ENCODE assay signal across 20 cellular contexts in the genomic region with DNA sequence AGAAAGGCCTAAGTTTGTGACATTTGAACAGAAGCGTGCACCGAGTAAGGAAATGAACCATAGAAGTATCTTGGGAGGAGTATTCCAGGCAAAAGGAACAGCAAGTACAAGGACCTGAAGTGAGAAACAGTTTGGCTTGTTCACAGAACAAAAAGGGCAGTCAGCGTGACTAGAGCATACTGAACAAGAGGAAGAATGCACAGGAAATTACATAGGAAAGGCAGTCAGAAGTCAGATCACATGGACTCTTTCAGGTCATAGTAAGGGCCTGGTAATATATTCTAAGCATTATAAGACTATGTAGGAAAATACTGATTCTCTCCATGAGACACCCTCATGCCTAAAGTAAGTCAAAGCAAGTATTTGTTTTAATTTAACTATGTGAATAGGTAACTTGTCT. TPM values are rescaled to one million over a fixed set of nuclear protein-coding genes. Genes with fewer than 3 reads are reported as not detected.
DNase-seq lines count a peak whose midpoint lies in the region; ATAC-seq and TF ChIP-seq lines count a peak whose summit lies in the region.
"Had no signal": no experiment of that assay in that cellular context is flagged by ENCODE, and none has a peak within 500 bp of the region (broad histone marks: within the 10 kb centered on the region; RNA-seq: fewer than 3 reads in every experiment).

No MANE protein-coding gene starts in this region.

- DNase-seq in G401 (ENCODE audit: low spot score) (peak; percentile 2), WTC11 (ENCODE audit: low spot score) (no peak), glomerular endothelial cell (ENCODE audit: extremely low read depth, low read depth, low spot score) (peak; percentile 45), pons (ENCODE audit: low spot score) (peak; percentile 17), OCI-M1 (lab: John Stamatoyannopoulos, UW) (no peak), ACHN (no peak), middle frontal gyrus (ENCODE audit: extremely low spot score, low spot score) (no peak)
- no peak for DNase-seq in stimulated activated naive CD4-positive, alpha-beta T cell (lab: John Stamatoyannopoulos, UW)
- DNase-seq: activated CD8-positive, alpha-beta T cell treated with anti-CD3 and anti-CD28 coated beads for 36 hours; activated naive CD4-positive, alpha-beta T cell treated with anti-CD3 and anti-CD28 coated beads for 36 hours; activated T-cell treated with anti-CD3 and anti-CD28 coated beads, Interleukin-2, amount 50 U/mL, for 24 hours; aorta; BE2C; KG1; lower lobe of right lung; MV-4-11; NCI-H524; PC-9; SIG-M5 had no signal

- ATAC-seq in WTC11, result 0 out of 2 replicates have a peak, but pooled peaks have one; percentile 38
- ATAC-seq: activated CD8-positive, alpha-beta T cell treated with anti-CD3 and anti-CD28 coated beads for 36 hours; lower lobe of right lung had no signal

- peaks cover 8% of the 10 kb centered on the region for H3K4me1 Mint-ChIP-seq in WTC11

- TF ChIP-seq CTCF in WTC11 (IDR thresholded peaks at IDR 0.05), result no peak

- no peaks in the 10 kb centered on the region for H3K27me3 Mint-ChIP-seq in WTC11 (ENCODE audit: low read depth)
- H3K27me3 Mint-ChIP-seq: activated CD8-positive, alpha-beta T cell treated with anti-CD3 and anti-CD28 coated beads for 36 hours; activated T-cell treated with anti-CD3 and anti-CD28 coated beads, Interleukin-2, amount 50 U/mL, for 24 hours; central memory CD8-positive, alpha-beta T cell had no signal

- no peak overlapping the region for H3K4me3 Mint-ChIP-seq in WTC11
- H3K4me3 Mint-ChIP-seq: activated CD8-positive, alpha-beta T cell treated with anti-CD3 and anti-CD28 coated beads for 36 hours; activated naive CD4-positive, alpha-beta T cell treated with anti-CD3 and anti-CD28 coated beads for 36 hours; activated T-cell treated with anti-CD3 and anti-CD28 coated beads, Interleukin-2, amount 50 U/mL, for 24 hours; central memory CD8-positive, alpha-beta T cell had no signal

- peak overlapping the region; percentile 63 for H3K27ac Mint-ChIP-seq in WTC11
- H3K27ac Mint-ChIP-seq: activated CD8-positive, alpha-beta T cell treated with anti-CD3 and anti-CD28 coated beads for 36 hours; activated naive CD4-positive, alpha-beta T cell treated with anti-CD3 and anti-CD28 coated beads for 36 hours; activated T-cell treated with anti-CD3 and anti-CD28 coated beads, Interleukin-2, amount 50 U/mL, for 24 hours had no signal

- H3K36me3 Mint-ChIP-seq in WTC11, result peaks cover 23% of the 10 kb centered on the region

- CTCF ChIA-PET in WTC11 (lab: Charles Lee), result interaction anchor here (0.5 to 0.9 kb wide), 2 partner anchors 51 to 242 kb away, joined by 3 to 4 read pairs; no protein-coding TSS in a partner anchor

- H3K9me3 Mint-ChIP-seq in WTC11, result peaks cover 14% of the 10 kb centered on the region
- H3K9me3 Mint-ChIP-seq: activated CD8-positive, alpha-beta T cell treated with anti-CD3 and anti-CD28 coated beads for 36 hours; activated T-cell treated with anti-CD3 and anti-CD28 coated beads, Interleukin-2, amount 50 U/mL, for 24 hours had no signal

- in situ Hi-C loops in G401 (cut with HindIII; ENCODE audit: low sequenced_read_pairs), result no loop called here
- in situ Hi-C loops in ACHN (cut with HindIII; ENCODE audit: low pct_ligation_motif_present, low pct_unique_long_range_greater_than_20kb, low sequenced_read_pairs), result no loop called here

- POLR2A ChIA-PET in WTC11 (lab: Charles Lee), result no interaction called here

TF ChIP-seq in WTC11, 78 proteins besides CTCF, POLR2A, EP300 and RAD21:
- TF ChIP-seq, protein P1, sequence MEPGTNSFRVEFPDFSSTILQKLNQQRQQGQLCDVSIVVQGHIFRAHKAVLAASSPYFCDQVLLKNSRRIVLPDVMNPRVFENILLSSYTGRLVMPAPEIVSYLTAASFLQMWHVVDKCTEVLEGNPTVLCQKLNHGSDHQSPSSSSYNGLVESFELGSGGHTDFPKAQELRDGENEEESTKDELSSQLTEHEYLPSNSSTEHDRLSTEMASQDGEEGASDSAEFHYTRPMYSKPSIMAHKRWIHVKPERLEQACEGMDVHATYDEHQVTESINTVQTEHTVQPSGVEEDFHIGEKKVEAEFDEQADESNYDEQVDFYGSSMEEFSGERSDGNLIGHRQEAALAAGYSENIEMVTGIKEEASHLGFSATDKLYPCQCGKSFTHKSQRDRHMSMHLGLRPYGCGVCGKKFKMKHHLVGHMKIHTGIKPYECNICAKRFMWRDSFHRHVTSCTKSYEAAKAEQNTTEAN (CRISPR knock-in tag; IDR thresholded peaks at IDR 0.05), result no peak
- TF ChIP-seq ZMAT4 (CRISPR knock-in tag; IDR thresholded peaks at IDR 0.05), result no peak
- TF ChIP-seq RORB (CRISPR knock-in tag; IDR thresholded peaks at IDR 0.05), result no peak
- TF ChIP-seq CREM (CRISPR knock-in tag; IDR thresholded peaks at IDR 0.05), result no peak
- TF ChIP-seq JAZF1 (CRISPR knock-in tag; IDR thresholded peaks at IDR 0.05), result no peak
- no peak for TF ChIP-seq RELA (CRISPR knock-in tag; IDR thresholded peaks at IDR 0.05; ENCODE audit: borderline replicate concordance)
- no peak for TF ChIP-seq PRDM15 (CRISPR knock-in tag; IDR thresholded peaks at IDR 0.05)
- TF ChIP-seq ATF6 (CRISPR knock-in tag; IDR thresholded peaks at IDR 0.05), result no peak
- TF ChIP-seq, protein P2, sequence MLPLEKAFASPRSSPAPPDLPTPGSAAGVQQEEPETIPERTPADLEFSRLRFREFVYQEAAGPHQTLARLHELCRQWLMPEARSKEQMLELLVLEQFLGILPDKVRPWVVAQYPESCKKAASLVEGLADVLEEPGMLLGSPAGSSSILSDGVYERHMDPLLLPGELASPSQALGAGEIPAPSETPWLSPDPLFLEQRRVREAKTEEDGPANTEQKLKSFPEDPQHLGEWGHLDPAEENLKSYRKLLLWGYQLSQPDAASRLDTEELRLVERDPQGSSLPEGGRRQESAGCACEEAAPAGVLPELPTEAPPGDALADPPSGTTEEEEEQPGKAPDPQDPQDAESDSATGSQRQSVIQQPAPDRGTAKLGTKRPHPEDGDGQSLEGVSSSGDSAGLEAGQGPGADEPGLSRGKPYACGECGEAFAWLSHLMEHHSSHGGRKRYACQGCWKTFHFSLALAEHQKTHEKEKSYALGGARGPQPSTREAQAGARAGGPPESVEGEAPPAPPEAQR (CRISPR knock-in tag; IDR thresholded peaks at IDR 0.05), result no peak
TF ChIP-seq in WTC11: peak in this region for 0.

RNA-seq across cellular contexts. Expression of gene GAB2, which starts 52.3 kb away (rescaled TPM):
- total RNA-seq in G401 (2014; rRNA removed; shearing (Covaris generic)), result 11.7 and 13.9 TPM in 2 replicates
- total RNA-seq in WTC11 (2021), result 8.5 to 10.6 TPM (median 9.7 TPM) in 3 replicates
- 22.3 and 33.2 TPM in 2 replicates for total RNA-seq in glomerular endothelial cell

Comparison
In these comparisons a context has a peak if more than half of its experiments do, and no peak if none do; other contexts are left out.
1. DNase-seq: peak in G401 (single experiment), glomerular endothelial cell (single experiment) and pons (single experiment); none in WTC11 (single experiment), stimulated activated naive CD4-positive, alpha-beta T cell (0 of 6), OCI-M1 (single experiment), ACHN (single experiment) and middle frontal gyrus (single experiment).